1 cellular context compared by ENCODE assay signal in genomic region chr2:20050712-20051517, GRCh38.
A peak's percentile ranks its signal among the peaks of the same experiment; 100 is the strongest.
TF ChIP-seq lines count a peak whose summit lies in the region.

No MANE protein-coding gene starts in this region.

TF ChIP-seq in HEK293, 187 proteins besides CTCF, POLR2A, EP300 and RAD21 (continued from another document):
- TF ChIP-seq TRIM28 (IDR thresholded peaks at IDR 0.05; ENCODE audit: borderline replicate concordance, low read length) = peak; percentile 21; the same call in 1 of the 2 replicates
- TF ChIP-seq ZNF664 (tag by site-specific recombination; IDR thresholded peaks at IDR 0.05) = no peak
- TF ChIP-seq GLIS1 (tag by site-specific recombination; IDR thresholded peaks at IDR 0.05) = peak; percentile 40
- no peak for TF ChIP-seq ZFP69B (tag by site-specific recombination; IDR thresholded peaks at IDR 0.05)
- no peak for TF ChIP-seq ZNF549 (tag by site-specific recombination; IDR thresholded peaks at IDR 0.05)
- TF ChIP-seq ZNF621 (tag by site-specific recombination; IDR thresholded peaks at IDR 0.05) = no peak
- no peak for TF ChIP-seq ZNF654 (tag by site-specific recombination; IDR thresholded peaks at IDR 0.05; ENCODE audit: low read depth)
- no peak for TF ChIP-seq ZNF223 (tag by site-specific recombination; IDR thresholded peaks at IDR 0.05)
- TF ChIP-seq KLF9 (tag by site-specific recombination; IDR thresholded peaks at IDR 0.05; ENCODE audit: low read depth) = peak; percentile 11; the same call in 1 of the 2 replicates
- no peak for TF ChIP-seq ZNF394 (tag by site-specific recombination; IDR thresholded peaks at IDR 0.05; ENCODE audit: borderline replicate concordance)
- TF ChIP-seq SP3 (tag by site-specific recombination; IDR thresholded peaks at IDR 0.05) = no peak
- peak; percentile 72 for TF ChIP-seq IKZF3 (tag by site-specific recombination; IDR thresholded peaks at IDR 0.05)
- peak; percentile 23; the same call in 1 of the 2 replicates for TF ChIP-seq ZBTB8A (tag by site-specific recombination; IDR thresholded peaks at IDR 0.05)
- no peak for TF ChIP-seq ZNF776 (tag by site-specific recombination; IDR thresholded peaks at IDR 0.05; ENCODE audit: borderline replicate concordance)
- no peak for TF ChIP-seq ZNF184 (tag by site-specific recombination; IDR thresholded peaks at IDR 0.05)
- TF ChIP-seq ZNF280D (tag by site-specific recombination; IDR thresholded peaks at IDR 0.05) = no peak
- peak; percentile 70 for TF ChIP-seq ZNF341 (tag by site-specific recombination; IDR thresholded peaks at IDR 0.05; ENCODE audit: low read depth)
- TF ChIP-seq ZNF449 (tag by site-specific recombination; IDR thresholded peaks at IDR 0.05) = peak; percentile 97
- TF ChIP-seq PRDM6 (tag by site-specific recombination; IDR thresholded peaks at IDR 0.05) = no peak
- TF ChIP-seq ZNF701 (tag by site-specific recombination; IDR thresholded peaks at IDR 0.05) = no peak
- TF ChIP-seq GLIS2 (tag by site-specific recombination; IDR thresholded peaks at IDR 0.05) = peak; percentile 67
- TF ChIP-seq ZNF335 (tag by site-specific recombination; conservative IDR thresholded peaks at IDR 0.05) = peak; percentile 90
- peak; percentile 92 for TF ChIP-seq ZBTB17 (tag by site-specific recombination; IDR thresholded peaks at IDR 0.05)
- TF ChIP-seq ZNF629 (tag by site-specific recombination; IDR thresholded peaks at IDR 0.05) = no peak
- TF ChIP-seq ZFHX2 (tag by site-specific recombination; conservative IDR thresholded peaks at IDR 0.05) = 0 out of 2 replicates have a peak, but pooled peaks have one; percentile 6
- TF ChIP-seq ZNF580 (tag by site-specific recombination; IDR thresholded peaks at IDR 0.05) = no peak
- TF ChIP-seq GLI4 (tag by site-specific recombination; IDR thresholded peaks at IDR 0.05) = peak; percentile 63; the same call in 1 of the 2 replicates
- no peak for TF ChIP-seq ZSCAN5A (tag by site-specific recombination; IDR thresholded peaks at IDR 0.05)
- TF ChIP-seq ZNF48 (tag by site-specific recombination; IDR thresholded peaks at IDR 0.05) = no peak
- TF ChIP-seq ZNF544 (tag by site-specific recombination; IDR thresholded peaks at IDR 0.05) = no peak
TF ChIP-seq in HEK293: peak in this region for 14.
